In the genomic region with DNA sequence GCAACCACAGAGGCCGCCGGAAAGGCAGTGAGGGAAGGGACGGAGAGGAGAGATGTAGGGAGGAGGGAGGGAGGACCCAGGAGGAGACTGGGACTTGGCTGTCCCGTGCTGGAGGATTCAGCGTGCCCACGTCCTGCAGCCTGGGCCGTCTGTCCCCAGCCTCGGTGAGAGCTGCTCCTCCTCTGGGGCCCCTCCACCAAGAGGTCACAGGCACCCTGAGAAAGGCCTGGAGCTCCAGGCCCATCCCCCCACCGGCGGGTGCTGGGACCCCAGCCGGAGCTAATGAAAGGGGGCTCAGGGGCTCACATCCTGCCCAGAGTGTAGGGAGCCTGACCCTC, we compare ENCODE assay signal across 14 cellular contexts. TPM values are rescaled to one million over a fixed set of nuclear protein-coding genes. Genes with fewer than 3 reads are reported as not detected.
A peak's percentile ranks its signal among the peaks of the same experiment; 100 is the strongest.
DNase-seq lines count a peak whose midpoint lies in the region; ATAC-seq and TF ChIP-seq lines count a peak whose summit lies in the region.
"Had no signal": no experiment of that assay in that cellular context is flagged by ENCODE, and none has a peak within 500 bp of the region (broad histone marks: within the 10 kb centered on the region; RNA-seq: fewer than 3 reads in every experiment).

No MANE protein-coding gene starts in this region.

- no peak for ATAC-seq in WTC11
- no peak for ATAC-seq in HG02678 (IDR thresholded peaks at IDR 0.05; ENCODE audit: unreplicated experiment)

- H3K9me3 Mint-ChIP-seq in WTC11 (no peaks in the 10 kb centered on the region), nephron progenitor cell (no peaks in the 10 kb centered on the region), progenitor cell of endocrine pancreas (ENCODE audit: low read depth) (no peaks in the 10 kb centered on the region)
- H3K9me3 Mint-ChIP-seq: CD4-positive, alpha-beta memory T cell had no signal

- H3K36me3 Mint-ChIP-seq in WTC11 (no peaks in the 10 kb centered on the region), nephron progenitor cell (ENCODE audit: low read depth) (no peaks in the 10 kb centered on the region), progenitor cell of endocrine pancreas (ENCODE audit: insufficient read depth) (no peaks in the 10 kb centered on the region)
- H3K36me3 Mint-ChIP-seq: CD4-positive, alpha-beta memory T cell had no signal

- no peaks in the 10 kb centered on the region for H3K27me3 Mint-ChIP-seq in WTC11 (ENCODE audit: low read depth)
- H3K27me3 Mint-ChIP-seq in nephron progenitor cell (ENCODE audit: low read depth, poor library complexity): peaks cover 28% of the 10 kb centered on the region
- peaks cover 21% of the 10 kb centered on the region for H3K27me3 Mint-ChIP-seq in progenitor cell of endocrine pancreas

- peaks cover 2% of the 10 kb centered on the region for H3K4me1 Mint-ChIP-seq in WTC11
- H3K4me1 Mint-ChIP-seq in nephron progenitor cell: peaks cover 58% of the 10 kb centered on the region
- no peaks in the 10 kb centered on the region for H3K4me1 Mint-ChIP-seq in progenitor cell of endocrine pancreas (ENCODE audit: low read depth)
- H3K4me1 Mint-ChIP-seq: B cell had no signal

- TF ChIP-seq CTCF in WTC11 (IDR thresholded peaks at IDR 0.05): no peak
- no peak for TF ChIP-seq CTCF in nephron progenitor cell (IDR thresholded peaks at IDR 0.05)
- TF ChIP-seq CTCF in progenitor cell of endocrine pancreas (IDR thresholded peaks at IDR 0.05; ENCODE audit: unreplicated experiment): no peak

- DNase-seq in H7 (peak; percentile 76), WTC11 (ENCODE audit: low spot score) (no peak), nephron progenitor cell (no peak), progenitor cell of endocrine pancreas (ENCODE audit: low spot score, unreplicated experiment) (no peak), superior temporal gyrus (ENCODE audit: extremely low spot score) (no peak), NCI-H524 treated with DMSO at 0.1 percent for 48 hours (lab: John Stamatoyannopoulos, UW) (no peak)
- DNase-seq: ACHN; CD4-positive, alpha-beta memory T cell; DMS153; DMS79 treated with DMSO at 0.1 percent for 48 hours; EL had no signal

- H3K27me3 ChIP-seq in H7 (ENCODE audit: control insufficient read depth, insufficient read depth, low read length): no peaks in the 10 kb centered on the region

- H3K36me3 ChIP-seq in H7 (replicated peaks; ENCODE audit: control insufficient read depth, insufficient read depth, low read length): no peaks in the 10 kb centered on the region

- H3K4me3 Mint-ChIP-seq in WTC11: no peak overlapping the region
- peak overlapping the region; percentile 25 for H3K4me3 Mint-ChIP-seq in nephron progenitor cell
- H3K4me3 Mint-ChIP-seq in progenitor cell of endocrine pancreas (ENCODE audit: low read depth): no peak overlapping the region
- H3K4me3 Mint-ChIP-seq: B cell; CD4-positive, alpha-beta memory T cell had no signal

- no peak overlapping the region for H3K4me3 ChIP-seq in H7 (ENCODE audit: insufficient read depth, low read depth, low read length)

- POLR2A ChIA-PET in WTC11 (lab: Charles Lee): no interaction called here

- H3K27ac Mint-ChIP-seq in WTC11 (no peak overlapping the region), nephron progenitor cell (no peak overlapping the region), progenitor cell of endocrine pancreas (peak overlapping the region; percentile 78)
- H3K27ac Mint-ChIP-seq: B cell; CD4-positive, alpha-beta memory T cell had no signal

- CTCF ChIA-PET in WTC11 (lab: Charles Lee): interaction anchor here (1.0 to 1.4 kb wide), 4 partner anchors 8 to 48 kb away, joined by 3 to 4 read pairs (median 4); no protein-coding TSS in a partner anchor

TF ChIP-seq in WTC11, 78 proteins besides CTCF, POLR2A, EP300 and RAD21:
- TF ChIP-seq, protein P1, sequence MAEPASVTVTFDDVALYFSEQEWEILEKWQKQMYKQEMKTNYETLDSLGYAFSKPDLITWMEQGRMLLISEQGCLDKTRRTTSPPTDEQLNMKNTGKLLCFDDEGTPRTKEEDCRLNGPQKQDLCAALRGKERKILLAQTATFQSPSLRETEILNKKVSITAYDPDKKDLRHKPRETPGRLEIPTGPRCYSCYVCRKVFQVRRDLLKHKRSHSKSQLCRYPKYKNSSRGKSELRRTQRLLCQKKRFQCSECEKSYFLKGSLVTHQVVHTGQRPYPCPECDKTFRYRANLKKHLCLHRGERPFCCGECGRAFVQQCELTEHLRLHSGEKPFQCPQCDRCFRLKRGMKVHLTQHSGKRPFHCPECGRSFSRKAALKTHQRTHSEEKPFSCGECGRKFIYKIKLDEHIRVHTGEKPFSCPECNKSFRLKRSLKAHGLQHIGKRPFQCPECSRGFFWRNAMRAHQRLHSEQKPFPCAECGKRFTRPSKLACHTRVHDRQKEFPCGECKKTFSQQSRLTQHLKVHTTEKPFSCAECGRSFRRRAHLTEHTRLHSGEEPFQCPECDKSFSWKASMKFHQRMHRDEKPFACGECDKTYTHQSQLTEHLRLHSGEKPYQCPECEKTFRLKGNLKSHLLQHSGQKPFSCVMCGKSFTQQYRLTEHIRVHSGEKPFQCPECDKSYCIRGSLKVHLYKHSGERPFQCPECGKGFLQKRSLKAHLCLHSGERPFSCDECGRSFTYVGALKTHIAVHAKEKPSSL (CRISPR knock-in tag; conservative IDR thresholded peaks at IDR 0.05): no peak
- no peak for TF ChIP-seq HMGA2 (CRISPR knock-in tag; IDR thresholded peaks at IDR 0.05)
- TF ChIP-seq, protein P2, sequence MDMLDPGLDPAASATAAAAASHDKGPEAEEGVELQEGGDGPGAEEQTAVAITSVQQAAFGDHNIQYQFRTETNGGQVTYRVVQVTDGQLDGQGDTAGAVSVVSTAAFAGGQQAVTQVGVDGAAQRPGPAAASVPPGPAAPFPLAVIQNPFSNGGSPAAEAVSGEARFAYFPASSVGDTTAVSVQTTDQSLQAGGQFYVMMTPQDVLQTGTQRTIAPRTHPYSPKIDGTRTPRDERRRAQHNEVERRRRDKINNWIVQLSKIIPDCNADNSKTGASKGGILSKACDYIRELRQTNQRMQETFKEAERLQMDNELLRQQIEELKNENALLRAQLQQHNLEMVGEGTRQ (CRISPR knock-in tag; IDR thresholded peaks at IDR 0.05): no peak
- peak; percentile 39; the same call in 1 of the 2 replicates for TF ChIP-seq ZNF263 (CRISPR knock-in tag; IDR thresholded peaks at IDR 0.05; ENCODE audit: low read depth)
- TF ChIP-seq FOXJ3 (CRISPR knock-in tag; IDR thresholded peaks at IDR 0.05; ENCODE audit: borderline replicate concordance): no peak

RNA-seq across cellular contexts. Expression of a gene that starts 22.0 kb away (rescaled TPM):
- total RNA-seq in H7 (2014; rRNA removed; shearing (Covaris generic)): not detected in 2 replicates
- total RNA-seq in WTC11 (2021) (0.31 to 1.5 TPM (median 0.94 TPM) in 3 replicates), progenitor cell of endocrine pancreas (not detected in 2 replicates)
- total RNA-seq: A172; B cell; CD4-positive, alpha-beta memory T cell had no signal

RNA-seq across cellular contexts. Expression of a gene that starts 31.5 kb away (rescaled TPM):
- 79.9 and 80.2 TPM in 2 replicates for total RNA-seq in H7 (2014; rRNA removed; shearing (Covaris generic))
- total RNA-seq in WTC11 (2021): 211 to 229 TPM (median 222 TPM) in 3 replicates
- total RNA-seq in progenitor cell of endocrine pancreas: 211 and 212 TPM in 2 replicates

RNA-seq across cellular contexts. Expression of a gene that starts 37.4 kb away (rescaled TPM):
- total RNA-seq in H7 (2014; rRNA removed; shearing (Covaris generic)): not detected in 2 replicates
- total RNA-seq in WTC11 (2021): 0.53 TPM in 1 of 3 replicates, not detected in the others
- total RNA-seq in progenitor cell of endocrine pancreas: not detected in 2 replicates
- total RNA-seq: B cell; CD4-positive, alpha-beta memory T cell had no signal

RNA-seq across cellular contexts. Expression of a gene that starts 47.9 kb away (rescaled TPM):
- not detected in 2 replicates for total RNA-seq in H7 (2014; rRNA removed; shearing (Covaris generic))
- total RNA-seq in WTC11 (2021) (0.18 to 0.44 TPM in 2 of 3 replicates, not detected in the other), progenitor cell of endocrine pancreas (not detected in 2 replicates)
- total RNA-seq: A172; B cell; CD4-positive, alpha-beta memory T cell had no signal

RNA-seq across cellular contexts. Expression of a gene that starts 52.8 kb away (rescaled TPM):
- not detected in 2 replicates for total RNA-seq in H7 (2014; rRNA removed; shearing (Covaris generic))
- not detected in 3 replicates for total RNA-seq in WTC11 (2021)
- not detected in 2 replicates for total RNA-seq in progenitor cell of endocrine pancreas
- total RNA-seq: B cell; CD4-positive, alpha-beta memory T cell had no signal
